ENCODE assay signal across 1 cellular context in genomic region chr1:179877586-179878265, GRCh38.
TF ChIP-seq lines count a peak whose summit lies in the region.

TOR1AIP2 (minus strand) TSS chr1:179877803; CDS start chr1:179852665, 25,138 bp downstream.

TF ChIP-seq in HepG2, 621 proteins besides CTCF, POLR2A, EP300 and RAD21 (continued from another document and continues in another):
- TF ChIP-seq AHDC1 (CRISPR knock-in tag; IDR thresholded peaks at IDR 0.05; ENCODE audit: borderline replicate concordance) (no peak), ZNF629 (CRISPR knock-in tag; conservative IDR thresholded peaks at IDR 0.05) (peak; percentile 96), SIX4 (CRISPR knock-in tag; IDR thresholded peaks at IDR 0.05) (no peak), IKZF4 (CRISPR knock-in tag; IDR thresholded peaks at IDR 0.05; ENCODE audit: borderline replicate concordance, low read depth, not compliant biosample characterization) (no peak), NRL (CRISPR knock-in tag; IDR thresholded peaks at IDR 0.05; ENCODE audit: borderline replicate concordance) (peak; percentile 23; the same call in 1 of the 2 replicates), ZBTB26 (CRISPR knock-in tag; IDR thresholded peaks at IDR 0.05; ENCODE audit: borderline replicate concordance) (no peak; the same call in 1 of the 2 replicates), ZNF513 (CRISPR knock-in tag; conservative IDR thresholded peaks at IDR 0.05) (no peak), TMF1 (CRISPR knock-in tag; IDR thresholded peaks at IDR 0.05; ENCODE audit: low read depth) (no peak), ARHGAP35 (CRISPR knock-in tag; IDR thresholded peaks at IDR 0.05; ENCODE audit: borderline replicate concordance) (no peak), ZNF605 (CRISPR knock-in tag; IDR thresholded peaks at IDR 0.05) (peak; percentile 32; the same call in 1 of the 2 replicates), STAT5B (CRISPR knock-in tag; IDR thresholded peaks at IDR 0.05) (no peak), CENPT (CRISPR knock-in tag; IDR thresholded peaks at IDR 0.05; ENCODE audit: low read depth) (no peak), ZFY (CRISPR knock-in tag; IDR thresholded peaks at IDR 0.05) (peak; percentile 73), HBP1 (CRISPR knock-in tag; IDR thresholded peaks at IDR 0.05; ENCODE audit: low read depth) (0 out of 2 replicates have a peak, but pooled peaks have one; percentile 19), NPAS2 (CRISPR knock-in tag; IDR thresholded peaks at IDR 0.05; ENCODE audit: borderline replicate concordance) (no peak), REL (CRISPR knock-in tag; conservative IDR thresholded peaks at IDR 0.05) (no peak), RARA (CRISPR knock-in tag; IDR thresholded peaks at IDR 0.05) (no peak), MYC (CRISPR knock-in tag; IDR thresholded peaks at IDR 0.05; ENCODE audit: borderline replicate concordance) (no peak), HNF1A (IDR thresholded peaks at IDR 0.05; ENCODE audit: low read depth) (no peak), HNF1A (CRISPR knock-in tag; IDR thresholded peaks at IDR 0.05; ENCODE audit: borderline replicate concordance) (0 out of 2 replicates have a peak, but pooled peaks have one; percentile 25), CREM (IDR thresholded peaks at IDR 0.05) (peak; percentile 93), CREM (CRISPR knock-in tag; IDR thresholded peaks at IDR 0.05) (no peak), ZNF781 (CRISPR knock-in tag; IDR thresholded peaks at IDR 0.05; ENCODE audit: borderline replicate concordance, not compliant biosample characterization) (no peak), ATF4 (CRISPR knock-in tag; IDR thresholded peaks at IDR 0.05) (no peak), ZNF609 (CRISPR knock-in tag; IDR thresholded peaks at IDR 0.05; ENCODE audit: borderline replicate concordance) (no peak), TCF7 (IDR thresholded peaks at IDR 0.05; ENCODE audit: low read depth) (no peak), KLF13 (CRISPR knock-in tag; IDR thresholded peaks at IDR 0.05) (no peak), HMG20A (CRISPR knock-in tag; IDR thresholded peaks at IDR 0.05; ENCODE audit: borderline replicate concordance) (no peak), GABPB1 (CRISPR knock-in tag; IDR thresholded peaks at IDR 0.05) (peak; percentile 97), FOXP1 (IDR thresholded peaks at IDR 0.05) (no peak), FOXP1 (CRISPR knock-in tag; IDR thresholded peaks at IDR 0.05) (no peak), NFIC (IDR thresholded peaks at IDR 0.05; ENCODE audit: low read length) (no peak), PHF21A (CRISPR knock-in tag; IDR thresholded peaks at IDR 0.05) (no peak), ZSCAN22 (CRISPR knock-in tag; IDR thresholded peaks at IDR 0.05) (no peak), SMARCE1 (IDR thresholded peaks at IDR 0.05; ENCODE audit: borderline replicate concordance) (no peak), FOXA3 (CRISPR knock-in tag; IDR thresholded peaks at IDR 0.05) (no peak), ZNF253 (CRISPR knock-in tag; IDR thresholded peaks at IDR 0.05; ENCODE audit: borderline replicate concordance) (no peak), ZNF24 (IDR thresholded peaks at IDR 0.05) (no peak), PRDM4 (CRISPR knock-in tag; IDR thresholded peaks at IDR 0.05; ENCODE audit: borderline replicate concordance) (no peak)
